In the genomic region with DNA sequence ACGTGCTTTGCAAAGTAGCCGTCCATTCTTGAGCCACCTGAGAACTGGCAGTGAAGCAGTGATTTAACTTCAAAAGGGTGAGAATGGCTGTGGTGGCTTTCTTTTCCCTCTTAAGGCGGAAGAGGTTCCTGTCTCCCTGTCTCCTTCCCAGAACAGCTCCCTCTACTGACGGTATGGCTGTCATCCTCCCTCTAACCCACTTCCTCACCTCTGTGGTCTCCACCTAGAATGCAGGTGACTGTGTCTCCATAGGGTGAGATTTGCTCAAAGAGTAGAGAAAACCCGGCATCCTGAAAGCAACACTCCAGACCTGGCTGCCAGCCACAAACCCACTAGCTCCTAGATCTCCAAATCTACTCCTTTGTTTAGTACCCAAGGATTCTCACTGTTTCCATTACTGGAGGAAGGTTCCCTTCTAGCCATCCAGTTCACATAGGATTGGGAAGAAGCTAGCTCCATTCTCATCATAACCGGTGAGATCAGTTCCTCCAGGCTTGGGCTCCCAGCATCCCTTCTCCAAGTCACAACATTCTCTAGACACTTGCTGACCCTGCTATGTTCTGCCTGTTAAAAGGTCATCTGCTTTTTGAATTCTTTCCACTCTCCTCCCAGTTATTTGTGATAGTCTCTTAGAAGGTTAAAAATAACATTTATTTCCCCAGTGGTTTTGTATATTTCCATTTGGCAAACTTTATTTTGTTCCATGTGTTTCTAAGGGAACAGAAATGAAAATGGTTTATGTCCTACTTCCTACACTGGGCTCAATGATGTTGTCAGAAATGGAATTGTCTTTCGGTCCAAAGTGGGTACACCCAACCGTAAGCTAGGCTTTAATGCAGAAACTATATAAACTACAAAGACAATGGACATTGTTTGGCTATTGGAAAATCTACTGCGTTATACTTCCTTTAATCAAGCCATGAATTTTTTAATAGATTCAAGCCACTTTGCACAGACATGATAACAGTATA, we compare ENCODE assay signal across 9 cellular contexts.
DNase-seq lines count a peak whose midpoint lies in the region; ATAC-seq and TF ChIP-seq lines count a peak whose summit lies in the region.
"Had no signal": no experiment of that assay in that cellular context is flagged by ENCODE, and none has a peak within 500 bp of the region (broad histone marks: within the 10 kb centered on the region; RNA-seq: fewer than 3 reads in every experiment).

No MANE protein-coding gene starts in this region.

- H3K4me1 ChIP-seq in stomach smooth muscle (ENCODE audit: control insufficient read depth, insufficient read depth, low read length), result peaks cover 20% of the 10 kb centered on the region

- no peaks in the 10 kb centered on the region for H3K9me3 ChIP-seq in stomach smooth muscle (ENCODE audit: control insufficient read depth in 2 of 2, low read length in 2 of 2)

- no peaks in the 10 kb centered on the region for H3K36me3 Mint-ChIP-seq in activated T-cell treated with anti-CD3 and anti-CD28 coated beads, Interleukin-2, amount 50 U/mL, for 4 hours (ENCODE audit: insufficient read depth)
- H3K36me3 Mint-ChIP-seq: brain had no signal

- H3K27ac ChIP-seq in stomach smooth muscle (ENCODE audit: low read length), result peak overlapping the region; percentile 94

- ATAC-seq in activated T-cell treated with anti-CD3 and anti-CD28 coated beads, Interleukin-2, amount 50 U/mL, for 4 hours, result no peak
- no peak for ATAC-seq in HG03442 (IDR thresholded peaks at IDR 0.05; ENCODE audit: unreplicated experiment)

- no peaks in the 10 kb centered on the region for H3K36me3 ChIP-seq in stomach smooth muscle (ENCODE audit: control insufficient read depth in 2 of 2, insufficient read depth in 2 of 2, low read length in 2 of 2)

- no peak overlapping the region for H3K9ac ChIP-seq in stomach smooth muscle (ENCODE audit: low read length in 2 of 2)

- peak overlapping the region; percentile 9 for H3K4me3 Mint-ChIP-seq in activated T-cell treated with anti-CD3 and anti-CD28 coated beads, Interleukin-2, amount 50 U/mL, for 4 hours

- no peaks in the 10 kb centered on the region for H3K27me3 ChIP-seq in stomach smooth muscle (ENCODE audit: control insufficient read depth in 1 of 2, insufficient read depth in 2 of 2, low read length in 2 of 2)

- H3K27me3 Mint-ChIP-seq in activated T-cell treated with anti-CD3 and anti-CD28 coated beads, Interleukin-2, amount 50 U/mL, for 4 hours (ENCODE audit: low read depth), result no peaks in the 10 kb centered on the region

- peak; percentile 21 for TF ChIP-seq CTCF in fibroblast of the aortic adventitia (IDR thresholded peaks at IDR 0.05; ENCODE audit: insufficient read depth, low read length)

- no peak for DNase-seq in activated T-cell treated with anti-CD3 and anti-CD28 coated beads, Interleukin-2, amount 50 U/mL, for 4 hours
- no peak for DNase-seq in activated T-cell treated with anti-CD3 and anti-CD28 coated beads for 4 hours
- DNase-seq in OCI-M1 (lab: John Stamatoyannopoulos, UW), result peak; percentile 30
- DNase-seq in fibroblast of the aortic adventitia (ENCODE audit: low read depth), result no peak
- DNase-seq in stimulated activated CD4-positive, alpha-beta T cell treated with anti-CD3 and anti-CD28 coated beads, Interleukin-12 subunit alpha, Interleukin-12 subunit beta, amount 100 ng/mL, for 4 hours, result no peak
- no peak for DNase-seq in DMS153 treated with DMSO at 0.1 percent for 48 hours (lab: John Stamatoyannopoulos, UW; ENCODE audit: unreplicated experiment)

- no peaks in the 10 kb centered on the region for H3K9me3 Mint-ChIP-seq in activated T-cell treated with anti-CD3 and anti-CD28 coated beads, Interleukin-2, amount 50 U/mL, for 4 hours

- H3K4me3 ChIP-seq in fibroblast of the aortic adventitia (ENCODE audit: low read depth, low read length), result no peak overlapping the region
- no peak overlapping the region for H3K4me3 ChIP-seq in stomach smooth muscle (ENCODE audit: low read length in 2 of 2)

- H3K4me1 Mint-ChIP-seq in activated T-cell treated with anti-CD3 and anti-CD28 coated beads, Interleukin-2, amount 50 U/mL, for 4 hours (ENCODE audit: low read depth), result peaks cover 34% of the 10 kb centered on the region
